ENCODE assay signal across 14 cellular contexts in the genomic region with DNA sequence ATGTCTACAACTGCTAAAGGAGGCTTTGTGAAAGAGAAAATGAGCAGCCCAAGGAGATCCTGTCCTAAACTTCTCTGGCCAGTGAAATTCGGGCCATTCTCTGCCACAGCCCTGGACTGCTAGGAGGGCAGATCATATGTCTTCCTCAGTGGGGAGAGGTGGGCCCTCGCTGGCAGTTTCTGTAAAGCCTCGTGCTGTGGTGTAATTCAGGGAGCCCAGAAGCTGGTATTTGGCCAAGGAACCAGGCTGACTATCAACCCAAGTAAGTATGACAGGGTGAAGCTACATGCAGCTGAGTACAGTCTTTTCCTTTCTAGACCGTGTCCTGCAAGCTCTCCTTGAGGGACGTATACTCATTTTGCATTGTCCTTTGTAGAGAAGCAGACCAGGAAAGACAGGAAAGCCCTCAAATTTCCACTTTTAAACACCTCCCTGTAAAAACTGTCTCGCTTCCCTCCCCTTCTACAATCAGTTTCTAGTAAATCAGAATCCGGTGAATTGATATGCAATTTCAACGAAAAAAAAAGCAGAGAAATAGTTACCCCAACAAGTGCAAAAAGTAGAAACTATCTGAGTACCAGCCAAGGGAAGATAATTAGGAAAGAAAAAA.
DNase-seq lines count a peak whose midpoint lies in the region; ATAC-seq and TF ChIP-seq lines count a peak whose summit lies in the region.
"Had no signal": no experiment of that assay in that cellular context is flagged by ENCODE, and none has a peak within 500 bp of the region (broad histone marks: within the 10 kb centered on the region; RNA-seq: fewer than 3 reads in every experiment).

No MANE protein-coding gene starts in this region.

- H3K27ac ChIP-seq in OCI-LY1 (ENCODE audit: low read depth, low read length, poor library complexity, severe bottlenecking) (peak overlapping the region; percentile 98), heart left ventricle (peak overlapping the region; percentile 21 to 70 (median 58)), stomach (peak overlapping the region in 3 of 5 donors; percentile 9 to 46 (median 20))
- H3K27ac ChIP-seq: ascending aorta, left lung, testis had no signal

- 39 to 51% (median 45%) methylated on average over 8 of the region's 8 CpGs for WGBS in heart left ventricle, 4 donors
- WGBS in stomach, 5 donors: 68 to 80% (median 75%) methylated on average over 8 of the region's 8 CpGs

- TF ChIP-seq POLR2A in heart left ventricle (IDR thresholded peaks at IDR 0.05): no peak
- no peak for TF ChIP-seq POLR2A in stomach (IDR thresholded peaks at IDR 0.05)

- peak overlapping the region; percentile 56 for H3K27ac Mint-ChIP-seq in activated CD8-positive, alpha-beta memory T cell treated with anti-CD3 and anti-CD28 coated beads, Interleukin-2, amount 10 ng/mL, durations not matched to agents 7 days and 5 days

- H2AFZ ChIP-seq in OCI-LY1 (ENCODE audit: low read length): no peak overlapping the region

- no peak for DNase-seq in activated CD8-positive, alpha-beta memory T cell treated with anti-CD3 and anti-CD28 coated beads, Interleukin-2, amount 10 ng/mL, durations not matched to agents 7 days and 5 days
- no peak for DNase-seq in activated CD8-positive, alpha-beta memory T cell treated with anti-CD3 and anti-CD28 coated beads, Interleukin-2, amount 50 U/mL, for 48 hours
- DNase-seq in heart left ventricle (no peak), stomach (no peak)
- DNase-seq in stimulated activated CD4-positive, alpha-beta T cell treated with anti-CD3 and anti-CD28 coated beads, Interleukin-4, amount 100 ng/mL, for 4 hours: no peak
- DNase-seq: effector CD4-positive, alpha-beta T cell; left lung; NCI-H524; posterior cingulate gyrus; testis had no signal

- no peaks in the 10 kb centered on the region for H3K4me1 Mint-ChIP-seq in activated CD8-positive, alpha-beta memory T cell treated with anti-CD3 and anti-CD28 coated beads, Interleukin-2, amount 10 ng/mL, durations not matched to agents 7 days and 5 days

- H3K9me2 ChIP-seq in OCI-LY1 (ENCODE audit: low read depth, low read length): no peaks in the 10 kb centered on the region

- ATAC-seq in activated CD8-positive, alpha-beta memory T cell treated with anti-CD3 and anti-CD28 coated beads, Interleukin-2, amount 10 ng/mL, durations not matched to agents 7 days and 5 days: no peak
- ATAC-seq in heart left ventricle: peak in 1 of 4 donors; percentile 9
- ATAC-seq in GM18870 (IDR thresholded peaks at IDR 0.05; ENCODE audit: unreplicated experiment): no peak
- ATAC-seq in HG03280 (IDR thresholded peaks at IDR 0.05; ENCODE audit: unreplicated experiment): no peak
- ATAC-seq: left lung had no signal

- no peaks in the 10 kb centered on the region for H4K20me1 ChIP-seq in OCI-LY1 (ENCODE audit: insufficient read depth, low read length)

- no peaks in the 10 kb centered on the region for H3K36me3 ChIP-seq in OCI-LY1 (ENCODE audit: insufficient read depth, low read length)
- H3K36me3 ChIP-seq in heart left ventricle: no peaks in the 10 kb centered on the region
- no peaks in the 10 kb centered on the region for H3K36me3 ChIP-seq in stomach
- H3K36me3 ChIP-seq: ascending aorta, left lung had no signal

- H3K27me3 ChIP-seq in OCI-LY1 (ENCODE audit: insufficient read depth, low read length) (no peaks in the 10 kb centered on the region), heart left ventricle (no peaks in the 10 kb centered on the region), stomach (no peaks in the 10 kb centered on the region)
- H3K27me3 ChIP-seq: ascending aorta, left lung, testis had no signal

- intact Hi-C loops in heart left ventricle (cut with DNase I) (loop anchor here in 2 of 10 donors (5.0 kb wide), 2 partner anchors 65 to 75 kb away; no protein-coding TSS in a partner anchor), stomach (cut with DNase I; ENCODE audit: low total_unique reads) (no loop called here)

- H3F3A ChIP-seq in OCI-LY1 (ENCODE audit: insufficient read depth, low read length): peaks cover 12% of the 10 kb centered on the region; the same call in 1 of the 2 replicates

- H3K36me3 Mint-ChIP-seq in activated CD8-positive, alpha-beta memory T cell treated with anti-CD3 and anti-CD28 coated beads, Interleukin-2, amount 10 ng/mL, durations not matched to agents 7 days and 5 days: peaks cover 7% of the 10 kb centered on the region

- H3K4me1 ChIP-seq in OCI-LY1 (ENCODE audit: insufficient read depth, low read length, severe bottlenecking): peaks cover 100% of the 10 kb centered on the region
- H3K4me1 ChIP-seq in heart left ventricle: peaks cover 11 to 87% (median 69%) of the 10 kb centered on the region in 12 donors
- H3K4me1 ChIP-seq in stomach: peaks cover 7 to 40% (median 17%) of the 10 kb centered on the region in 4 donors
- H3K4me1 ChIP-seq: ascending aorta had no signal

- peak overlapping the region; percentile 75 for H3K9ac ChIP-seq in OCI-LY1 (ENCODE audit: low read length)

- no peaks in the 10 kb centered on the region for H3K9me3 Mint-ChIP-seq in activated CD8-positive, alpha-beta memory T cell treated with anti-CD3 and anti-CD28 coated beads, Interleukin-2, amount 10 ng/mL, durations not matched to agents 7 days and 5 days (ENCODE audit: low read depth)

- no peaks in the 10 kb centered on the region for H3K27me3 Mint-ChIP-seq in activated CD8-positive, alpha-beta memory T cell treated with anti-CD3 and anti-CD28 coated beads, Interleukin-2, amount 10 ng/mL, durations not matched to agents 7 days and 5 days

- CTCF ChIA-PET in activated CD8-positive, alpha-beta memory T cell treated with anti-CD3 and anti-CD28 coated beads, Interleukin-2, amount 10 ng/mL, durations not matched to agents 7 days and 5 days (lab: Charles Lee): no interaction called here

- H3K4me2 ChIP-seq in OCI-LY1 (ENCODE audit: low read length): peak overlapping the region; percentile 73

- no peak for TF ChIP-seq EP300 in stomach (IDR thresholded peaks at IDR 0.05)

- no peaks in the 10 kb centered on the region for H3K79me2 ChIP-seq in OCI-LY1 (ENCODE audit: insufficient read depth, low read length)

- H3K9me3 ChIP-seq in OCI-LY1 (ENCODE audit: low read length) (no peaks in the 10 kb centered on the region), heart left ventricle (no peaks in the 10 kb centered on the region), stomach (no peaks in the 10 kb centered on the region)
- H3K9me3 ChIP-seq: ascending aorta, left lung, testis had no signal

- H3K4me3 ChIP-seq in OCI-LY1 (ENCODE audit: low read depth, low read length, poor library complexity, severe bottlenecking) (peak overlapping the region; percentile 42), heart left ventricle (peak overlapping the region in 1 of 12 donors; percentile 4), stomach (no peak overlapping the region)
- H3K4me3 ChIP-seq: ascending aorta, left lung, testis had no signal

- TF ChIP-seq CTCF in OCI-LY1 (IDR thresholded peaks at IDR 0.05; ENCODE audit: low read length): no peak
- TF ChIP-seq CTCF in heart left ventricle (IDR thresholded peaks at IDR 0.05): no peak
- TF ChIP-seq CTCF in stomach (IDR thresholded peaks at IDR 0.05): no peak

- peak overlapping the region; percentile 59 for H3K4me3 Mint-ChIP-seq in activated CD8-positive, alpha-beta memory T cell treated with anti-CD3 and anti-CD28 coated beads, Interleukin-2, amount 10 ng/mL, durations not matched to agents 7 days and 5 days

Comparison
In these comparisons a context has a peak if more than half of its experiments do, and no peak if none do; other contexts are left out.
1. H3K27ac ChIP-seq: peak in every context shown above with its lines; median percentile 98 in OCI-LY1; 58 in heart left ventricle; 20 in stomach.